Comparison of ENCODE assay signal across 1 cellular context in the genomic region with DNA sequence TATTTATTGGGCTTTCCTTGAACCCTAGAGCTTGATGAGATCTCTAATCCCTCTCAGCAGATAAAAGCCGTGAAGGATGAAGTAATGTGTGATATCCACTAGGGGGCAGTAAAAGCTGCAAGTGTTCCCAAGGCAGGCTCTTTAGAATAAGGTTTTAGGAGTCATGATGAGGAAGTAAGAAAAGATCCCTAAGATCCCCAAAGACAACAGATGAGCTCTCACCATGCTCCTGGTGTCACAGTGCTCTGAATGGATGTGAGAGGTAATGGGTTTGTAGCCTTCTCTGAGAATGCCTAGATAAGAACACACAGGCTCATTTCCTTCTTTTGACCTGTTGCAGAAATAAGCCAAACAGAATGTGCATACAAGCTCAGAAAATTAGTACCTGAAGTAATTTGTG.
TF ChIP-seq lines count a peak whose summit lies in the region.

No MANE protein-coding gene starts in this region.

TF ChIP-seq in endothelial cell of umbilical vein, 7 proteins besides CTCF, POLR2A, EP300 and RAD21:
- no peak for TF ChIP-seq MYC (IDR thresholded peaks at IDR 0.05; ENCODE audit: low read depth, low read length)
- TF ChIP-seq GATA2 (IDR thresholded peaks at IDR 0.05; ENCODE audit: insufficient read depth, insufficient read length, low read depth, low read length), result no peak
- no peak for TF ChIP-seq FOS (IDR thresholded peaks at IDR 0.05; ENCODE audit: borderline replicate concordance, insufficient read depth, low read length)
- TF ChIP-seq, protein P1, sequence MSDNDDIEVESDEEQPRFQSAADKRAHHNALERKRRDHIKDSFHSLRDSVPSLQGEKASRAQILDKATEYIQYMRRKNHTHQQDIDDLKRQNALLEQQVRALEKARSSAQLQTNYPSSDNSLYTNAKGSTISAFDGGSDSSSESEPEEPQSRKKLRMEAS (IDR thresholded peaks at IDR 0.05; ENCODE audit: insufficient read depth, insufficient read length), result no peak
- TF ChIP-seq JUN (IDR thresholded peaks at IDR 0.05; ENCODE audit: borderline replicate concordance, insufficient read depth, insufficient read length, low read depth), result no peak
- TF ChIP-seq POLR2AphosphoS5 (IDR thresholded peaks at IDR 0.05; ENCODE audit: insufficient read depth, low read depth, low read length), result no peak
